10 cellular contexts compared by ENCODE assay signal in genomic region chr6:41040101-41040910, GRCh38. TPM values are rescaled to one million over a fixed set of nuclear protein-coding genes. Genes with fewer than 3 reads are reported as not detected.
DNase-seq lines count a peak whose midpoint lies in the region; ATAC-seq and TF ChIP-seq lines count a peak whose summit lies in the region.
"Had no signal": no experiment of that assay in that cellular context is flagged by ENCODE, and none has a peak within 500 bp of the region (broad histone marks: within the 10 kb centered on the region; RNA-seq: fewer than 3 reads in every experiment).

No MANE protein-coding gene starts in this region.

- H3K27me3 ChIP-seq in GM23248 (replicated peaks; ENCODE audit: insufficient read depth) (peaks cover 4% of the 10 kb centered on the region), psoas muscle (ENCODE audit: insufficient read depth in 3 of 3, low read length in 2 of 3) (no peaks in the 10 kb centered on the region)

- in situ Hi-C loops in GM23248 (cut with MboI): loop anchor here (10.0 kb wide), 1 partner anchor 1686 kb away; no protein-coding TSS in a partner anchor

- intact Hi-C loops in psoas muscle (cut with DNase I): no loop called here

- H3F3A ChIP-seq in GM23248 (ENCODE audit: insufficient read depth): no peaks in the 10 kb centered on the region

- DNase-seq in GM23248: peak; percentile 38
- DNase-seq in MV-4-11 (lab: John Stamatoyannopoulos, UW): peak; percentile 23
- peak; percentile 10 for DNase-seq in dermis blood vessel endothelial cell
- DNase-seq in psoas muscle: no peak
- DNase-seq in pons (ENCODE audit: low spot score): no peak
- DNase-seq in activated CD8-positive, alpha-beta memory T cell treated with anti-CD3 and anti-CD28 coated beads, Interleukin-2, amount 50 U/mL, for 48 hours: no peak
- DNase-seq in NCI-H2081 (lab: John Stamatoyannopoulos, UW): no peak
- DNase-seq: effector memory CD4-positive, alpha-beta T cell; NCI-H1417 treated with DMSO at 0.1 percent for 48 hours had no signal

- H3K9me3 ChIP-seq in GM23248 (ENCODE audit: low read depth): no peaks in the 10 kb centered on the region
- H3K9me3 ChIP-seq in psoas muscle: no peaks in the 10 kb centered on the region

- H3K27ac ChIP-seq in GM23248 (no peak overlapping the region), psoas muscle (peak overlapping the region; percentile 46)
- H3K27ac ChIP-seq: VCaP had no signal

- ATAC-seq in psoas muscle: peak; percentile 76 to 87 (median 83)

- no peaks in the 10 kb centered on the region for H3K4me1 ChIP-seq in GM23248 (ENCODE audit: insufficient read depth)
- H3K4me1 ChIP-seq in psoas muscle: peaks cover 15% of the 10 kb centered on the region

- no peak overlapping the region for H2AFZ ChIP-seq in GM23248

- TF ChIP-seq CTCF in psoas muscle (IDR thresholded peaks at IDR 0.05): no peak

- no peaks in the 10 kb centered on the region for H3K9me2 ChIP-seq in GM23248 (ENCODE audit: insufficient read depth)

- WGBS in GM23248 (ENCODE audit: low coverage in 1 of 2, low lambda C conversion rate in 2 of 2, missing lambda C conversion rate in 2 of 2), 2 experiments: 58 to 63% methylated on average over 6 of the region's 6 CpGs
- WGBS in psoas muscle, 3 donors: 76 to 84% (median 77%) methylated on average over 6 of the region's 6 CpGs

- H3K4me3 ChIP-seq in GM23248 (no peak overlapping the region), psoas muscle (no peak overlapping the region)

- H3K36me3 ChIP-seq in GM23248 (ENCODE audit: low read depth) (no peaks in the 10 kb centered on the region), psoas muscle (ENCODE audit: insufficient read depth in 1 of 2, low read depth in 1 of 2) (no peaks in the 10 kb centered on the region)

- no peak overlapping the region for H3K4me2 ChIP-seq in GM23248 (ENCODE audit: unreplicated experiment)

- H4K20me1 ChIP-seq in GM23248 (ENCODE audit: insufficient read depth): no peaks in the 10 kb centered on the region

- H3K79me2 ChIP-seq in GM23248 (ENCODE audit: insufficient read depth): no peaks in the 10 kb centered on the region

- no peak overlapping the region for H3K9ac ChIP-seq in GM23248

RNA-seq across cellular contexts. Expression of gene UNC5CL, which starts 1.3 kb away (rescaled TPM):
- total RNA-seq in GM23248 (2014; rRNA removed; shearing (Covaris generic)): not detected in 2 replicates
- polyA plus RNA-seq in GM23248 (2016; fragmentation: Nextera tagmentation; extraction: Ambion mirVana) (not detected in 2 replicates), psoas muscle (under 1 TPM; 0.18 to 0.90 (median 0.33) TPM)
- total RNA-seq in dermis blood vessel endothelial cell (0.14 and 0.17 TPM in 2 replicates), psoas muscle (under 1 TPM; 0.14 to 0.43 (median 0.28) TPM)

RNA-seq across cellular contexts. Expression of gene TSPO2, which starts 2.0 kb away (rescaled TPM):
- not detected in 2 replicates for total RNA-seq in GM23248 (2014; rRNA removed; shearing (Covaris generic))
- polyA plus RNA-seq in GM23248 (2016; fragmentation: Nextera tagmentation; extraction: Ambion mirVana): not detected in 2 replicates
- total RNA-seq in dermis blood vessel endothelial cell: not detected in 2 replicates
- under 1 TPM in 1 of 4 donors, not detected in 3; 0.27 TPM for total RNA-seq in psoas muscle
- not detected for polyA plus RNA-seq in psoas muscle

RNA-seq across cellular contexts. Expression of gene APOBEC2, which starts 12.7 kb away (rescaled TPM):
- total RNA-seq in GM23248 (2014; rRNA removed; shearing (Covaris generic)): not detected in 2 replicates
- polyA plus RNA-seq in GM23248 (2016; fragmentation: Nextera tagmentation; extraction: Ambion mirVana) (not detected in 2 replicates), psoas muscle (100 to 1,000 TPM in 1 of 3 donors, 10 to 100 TPM in 2; 16.4 to 141 (median 80.7) TPM)
- total RNA-seq in dermis blood vessel endothelial cell (0.19 TPM in 1 of 2 replicates, not detected in the other), psoas muscle (100 to 1,000 TPM; 135 to 511 (median 272) TPM)

RNA-seq across cellular contexts. Expression of gene OARD1, which starts 31.9 kb away (rescaled TPM):
- 4.5 and 11.6 TPM in 2 replicates for total RNA-seq in GM23248 (2014; rRNA removed; shearing (Covaris generic))
- 18.6 TPM in 2 replicates for polyA plus RNA-seq in GM23248 (2016; fragmentation: Nextera tagmentation; extraction: Ambion mirVana)
- total RNA-seq in dermis blood vessel endothelial cell: 11.2 and 11.6 TPM in 2 replicates
- total RNA-seq in psoas muscle: 10 to 100 TPM; 13.5 to 23.4 (median 16.6) TPM
- 10 to 100 TPM; 24.6 to 74.6 (median 52.3) TPM for polyA plus RNA-seq in psoas muscle

RNA-seq across cellular contexts. Expression of gene NFYA, which starts 32.5 kb away (rescaled TPM):
- 8.8 and 9.5 TPM in 2 replicates for total RNA-seq in GM23248 (2014; rRNA removed; shearing (Covaris generic))
- polyA plus RNA-seq in GM23248 (2016; fragmentation: Nextera tagmentation; extraction: Ambion mirVana) (9.4 and 9.8 TPM in 2 replicates), psoas muscle (10 to 100 TPM in 2 of 3 donors, 1 to 10 TPM in 1; 2.7 to 14.2 (median 10.4) TPM)
- total RNA-seq in dermis blood vessel endothelial cell (16.2 and 22.6 TPM in 2 replicates), psoas muscle (10 to 100 TPM; 11.8 to 14.1 (median 13.0) TPM)

Comparison
In these comparisons a context has a peak if more than half of its experiments do, and no peak if none do; other contexts are left out.
1. DNase-seq: peak in GM23248 (single experiment), MV-4-11 (single experiment) and dermis blood vessel endothelial cell (single experiment); none in psoas muscle (0 of 2), pons (single experiment), activated CD8-positive, alpha-beta memory T cell treated with anti-CD3 and anti-CD28 coated beads, Interleukin-2, amount 50 U/mL, for 48 hours (single experiment) and NCI-H2081 (0 of 2).
2. RNA of gene APOBEC2, which starts 12.7 kb away (total RNA-seq): 135 to 511 TPM in psoas muscle; not detected in GM23248 and 0.19 TPM in dermis blood vessel endothelial cell; every median in the first group is over 100 times any median in the second.